3 cellular contexts compared by ENCODE assay signal in genomic region chr16:57108432-57108831, GRCh38.
TF ChIP-seq lines count a peak whose summit lies in the region.

No MANE protein-coding gene starts in this region.

TF ChIP-seq in GM12891, 5 proteins besides CTCF, POLR2A, EP300 and RAD21:
- no peak for TF ChIP-seq POLR2AphosphoS5 (IDR thresholded peaks at IDR 0.05; ENCODE audit: low read depth, low read length)

TF ChIP-seq in IMR-90, 13 proteins besides CTCF, POLR2A, EP300 and RAD21:
- TF ChIP-seq, protein P1, sequence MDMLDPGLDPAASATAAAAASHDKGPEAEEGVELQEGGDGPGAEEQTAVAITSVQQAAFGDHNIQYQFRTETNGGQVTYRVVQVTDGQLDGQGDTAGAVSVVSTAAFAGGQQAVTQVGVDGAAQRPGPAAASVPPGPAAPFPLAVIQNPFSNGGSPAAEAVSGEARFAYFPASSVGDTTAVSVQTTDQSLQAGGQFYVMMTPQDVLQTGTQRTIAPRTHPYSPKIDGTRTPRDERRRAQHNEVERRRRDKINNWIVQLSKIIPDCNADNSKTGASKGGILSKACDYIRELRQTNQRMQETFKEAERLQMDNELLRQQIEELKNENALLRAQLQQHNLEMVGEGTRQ (IDR thresholded peaks at IDR 0.05; ENCODE audit: low read depth, low read length): no peak
- TF ChIP-seq MAFK (IDR thresholded peaks at IDR 0.05; ENCODE audit: low read depth, low read length): no peak
- TF ChIP-seq NFE2L2 (IDR thresholded peaks at IDR 0.05; ENCODE audit: low read depth, low read length): no peak
- TF ChIP-seq CEBPB (IDR thresholded peaks at IDR 0.05; ENCODE audit: low read depth, low read length): no peak
- TF ChIP-seq RFX5 (IDR thresholded peaks at IDR 0.05; ENCODE audit: low read depth, low read length): no peak
- TF ChIP-seq FOS (IDR thresholded peaks at IDR 0.05; ENCODE audit: low read depth, low read length): no peak
- TF ChIP-seq BHLHE40 (IDR thresholded peaks at IDR 0.05; ENCODE audit: low read depth, low read length): no peak

TF ChIP-seq in endothelial cell of umbilical vein, 7 proteins besides CTCF, POLR2A, EP300 and RAD21:
- TF ChIP-seq, protein P2, sequence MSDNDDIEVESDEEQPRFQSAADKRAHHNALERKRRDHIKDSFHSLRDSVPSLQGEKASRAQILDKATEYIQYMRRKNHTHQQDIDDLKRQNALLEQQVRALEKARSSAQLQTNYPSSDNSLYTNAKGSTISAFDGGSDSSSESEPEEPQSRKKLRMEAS (IDR thresholded peaks at IDR 0.05; ENCODE audit: insufficient read depth, insufficient read length): no peak
- TF ChIP-seq GATA2 (IDR thresholded peaks at IDR 0.05; ENCODE audit: insufficient read depth, insufficient read length, low read depth, low read length) (no peak), JUN (IDR thresholded peaks at IDR 0.05; ENCODE audit: borderline replicate concordance, insufficient read depth, insufficient read length, low read depth) (no peak), EZH2 (IDR thresholded peaks at IDR 0.05; ENCODE audit: borderline replicate concordance, low read depth, low read length, severe bottlenecking) (no peak), POLR2AphosphoS5 (IDR thresholded peaks at IDR 0.05; ENCODE audit: insufficient read depth, low read depth, low read length) (no peak), MYC (IDR thresholded peaks at IDR 0.05; ENCODE audit: low read depth, low read length) (no peak), FOS (IDR thresholded peaks at IDR 0.05; ENCODE audit: borderline replicate concordance, insufficient read depth, low read length) (no peak)
